9 cellular contexts compared by ENCODE assay signal in the genomic region with DNA sequence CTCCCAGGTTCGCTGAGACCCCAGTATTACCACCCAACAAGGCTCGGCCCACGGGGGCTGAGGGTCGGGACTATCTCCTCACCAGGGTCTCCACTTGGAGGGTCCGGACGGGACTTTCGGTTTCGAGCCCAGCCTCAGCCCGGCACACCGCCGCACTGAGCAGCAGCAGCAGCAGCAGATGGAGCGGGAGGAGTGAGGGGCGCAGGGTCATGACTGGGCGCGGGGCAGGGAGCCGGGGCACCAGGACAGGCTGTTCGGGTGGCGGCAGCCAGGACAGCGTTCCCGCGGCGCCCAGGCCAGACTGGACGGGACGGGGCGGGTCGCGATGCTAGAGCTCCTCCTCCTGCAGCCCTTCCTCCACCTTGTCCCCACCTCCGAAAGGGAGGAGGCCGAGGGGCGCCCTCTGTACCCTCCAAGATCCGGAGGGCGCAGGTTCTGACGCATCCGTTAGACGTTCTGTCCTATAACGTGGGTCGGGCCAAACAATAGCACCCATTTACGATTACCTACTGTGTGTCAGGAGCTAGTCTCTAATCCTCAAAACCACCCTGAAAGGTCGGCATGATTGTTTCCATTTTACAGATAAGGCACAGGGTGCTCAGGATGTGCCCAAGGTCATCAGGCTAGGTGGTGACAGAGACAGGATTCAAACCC. TPM values are rescaled to one million over a fixed set of nuclear protein-coding genes. Genes with fewer than 3 reads are reported as not detected.
DNase-seq lines count a peak whose midpoint lies in the region; TF ChIP-seq lines count a peak whose summit lies in the region.
"Had no signal": no experiment of that assay in that cellular context is flagged by ENCODE, and none has a peak within 500 bp of the region (broad histone marks: within the 10 kb centered on the region; RNA-seq: fewer than 3 reads in every experiment).

Gene FKBP11 (minus strand): TSS at position 275 of the 654 bp plus-strand sequence. CDS start 64 bp downstream, at position 211.

- H3K27me3 ChIP-seq in HAP-1 (ENCODE audit: low read depth) (no peaks in the 10 kb centered on the region), neutrophil (no peaks in the 10 kb centered on the region), thymus (ENCODE audit: control insufficient read depth, insufficient read depth) (no peaks in the 10 kb centered on the region), SJCRH30 (no peaks in the 10 kb centered on the region)

- H3K9me3 ChIP-seq in HAP-1 (no peaks in the 10 kb centered on the region), neutrophil (no peaks in the 10 kb centered on the region), thymus (ENCODE audit: control insufficient read depth) (no peaks in the 10 kb centered on the region), SJCRH30 (replicated peaks) (no peaks in the 10 kb centered on the region)

- no peak for TF ChIP-seq CTCF in neutrophil (IDR thresholded peaks at IDR 0.05)

- in situ Hi-C loops in HAP-1 (cut with MboI; ENCODE audit: low sequenced_read_pairs) = no loop called here

- H3K4me1 ChIP-seq in HAP-1 (peaks cover 11% of the 10 kb centered on the region), neutrophil (ENCODE audit: control insufficient read depth in 1 of 2, insufficient read depth in 1 of 2, low read depth in 1 of 2, low read length in 1 of 2) (peaks cover 9 to 12% of the 10 kb centered on the region in 2 experiments), thymus (ENCODE audit: control insufficient read depth, insufficient read depth, low read length) (peaks cover 8% of the 10 kb centered on the region), SJCRH30 (no peaks in the 10 kb centered on the region)

- H3K4me3 ChIP-seq in HAP-1 = peak within 1 kb of the TSS; percentile 79
- H3K4me3 ChIP-seq in neutrophil (ENCODE audit: low read depth in 1 of 2, low read length in 1 of 2) = peak within 1 kb of the TSS; percentile 76 to 77
- H3K4me3 ChIP-seq in thymus (ENCODE audit: low read length) = peak within 1 kb of the TSS; percentile 88
- no peak within 1 kb of the TSS for H3K4me3 ChIP-seq in SJCRH30

- DNase-seq in ELR (ENCODE audit: low read depth) = peak; percentile 84
- peak; percentile 61 to 81 for DNase-seq in HAP-1 (ENCODE audit: low spot score in 2 of 2)
- no peak for DNase-seq in NCI-H460 (ENCODE audit: extremely low read depth, low read depth)
- peak; percentile 63 for DNase-seq in activated T-helper 1 cell treated with Interleukin-2 at 50 U/mL for 16 hours (ENCODE audit: low read depth)
- DNase-seq in fibroblast of the conjunctiva (ENCODE audit: low read depth) = peak; percentile 24
- DNase-seq in SJCRH30 = no peak

- H3K27ac ChIP-seq in neutrophil = peak within 1 kb of the TSS; percentile 25
- peak within 1 kb of the TSS; percentile 85 for H3K27ac ChIP-seq in thymus (ENCODE audit: low read depth)
- H3K27ac ChIP-seq in SJCRH30 = no peak within 1 kb of the TSS
- H3K27ac ChIP-seq: epithelial cell of prostate had no signal

- 2% methylated on average over 39 of the region's 39 CpGs for WGBS in thymus

- H3K36me3 ChIP-seq in HAP-1 (replicated peaks) (peaks cover 46% of the 10 kb centered on the region), neutrophil (peaks cover 46% of the 10 kb centered on the region), thymus (ENCODE audit: control insufficient read depth, insufficient read depth) (no peaks in the 10 kb centered on the region), SJCRH30 (peaks cover 29% of the 10 kb centered on the region)

RNA-seq across cellular contexts. Expression of gene FKBP11, which starts in this region (rescaled TPM):
- total RNA-seq in NCI-H460 (2014; rRNA removed; shearing (Covaris generic)) = 47.1 and 54.6 TPM in 2 replicates
- 83.9 and 88.2 TPM in 2 replicates for polyA plus RNA-seq in NCI-H460 (2014; cell fraction: nucleus; rRNA removed)
- 36.7 TPM for polyA plus RNA-seq in thymus
- 6.5 and 8.6 TPM in 2 replicates for total RNA-seq in SJCRH30 (2014; rRNA removed; shearing (Covaris generic))

Comparison
In these comparisons a context has a peak if more than half of its experiments do, and no peak if none do; other contexts are left out.
1. DNase-seq: peak in ELR (single experiment), HAP-1 (2 of 2), activated T-helper 1 cell treated with Interleukin-2 at 50 U/mL for 16 hours (single experiment) and fibroblast of the conjunctiva (single experiment); none in NCI-H460 (single experiment) and SJCRH30 (0 of 2).